18 cellular contexts compared by ENCODE assay signal in the genomic region with DNA sequence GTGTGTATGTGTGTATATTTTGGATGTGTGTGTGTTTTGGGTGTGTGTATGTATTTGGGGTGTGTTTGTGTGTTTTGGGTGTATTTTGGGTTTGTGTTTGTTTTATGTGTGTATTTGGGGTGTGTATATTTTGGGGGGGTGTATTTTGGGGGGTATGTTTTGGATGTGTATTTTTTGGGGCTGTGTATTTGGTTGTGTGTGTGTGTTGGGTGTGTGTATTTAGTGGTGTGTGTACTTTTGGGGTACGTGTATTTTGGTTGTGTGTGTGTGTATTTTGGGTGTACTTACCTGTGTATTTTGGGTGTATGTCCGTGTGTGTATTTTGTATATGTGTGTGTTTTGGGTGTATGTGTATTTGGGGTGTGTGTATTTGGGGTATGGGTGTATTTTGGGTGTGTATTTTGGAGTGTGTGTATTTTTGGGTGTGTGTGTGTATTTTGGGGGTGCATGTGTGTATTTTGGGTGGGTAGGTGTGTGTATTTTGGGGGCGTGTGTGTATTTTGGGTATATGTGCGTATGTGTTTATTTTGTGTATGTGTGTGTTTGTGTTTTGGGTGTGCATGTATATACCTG. TPM values are rescaled to one million over a fixed set of nuclear protein-coding genes. Genes with fewer than 3 reads are reported as not detected.
A peak's percentile ranks its signal among the peaks of the same experiment; 100 is the strongest.
DNase-seq lines count a peak whose midpoint lies in the region; ATAC-seq and TF ChIP-seq lines count a peak whose summit lies in the region.
"Had no signal": no experiment of that assay in that cellular context is flagged by ENCODE, and none has a peak within 500 bp of the region (broad histone marks: within the 10 kb centered on the region; RNA-seq: fewer than 3 reads in every experiment).

No MANE protein-coding gene starts in this region.

- no peaks in the 10 kb centered on the region; the same call in 1 of the 2 replicates for H4K20me1 ChIP-seq in IMR-90 (ENCODE audit: insufficient read depth, low read length)
- H4K20me1 ChIP-seq: BLaER1 had no signal

- TF ChIP-seq POLR2A in IMR-90 (IDR thresholded peaks at IDR 0.05; ENCODE audit: low read depth, low read length) (no peak), adrenal gland (IDR thresholded peaks at IDR 0.05) (no peak)

- H2BK20ac ChIP-seq in IMR-90 (ENCODE audit: low read depth, low read length): no peak overlapping the region

- no peaks in the 10 kb centered on the region for H3K9me3 Mint-ChIP-seq in activated CD4-positive, alpha-beta T cell treated with anti-CD3 and anti-CD28 coated beads, Interleukin-2, amount 10 ng/mL, durations not matched to agents 7 days and 5 days
- H3K9me3 Mint-ChIP-seq in stimulated activated memory B cell treated with anti-CD40 and anti-IgM and Interleukin-4, amounts not matched to agents 10 μg/mL and 1 μg/mL and 100 μg/mL, for 72 hours: no peaks in the 10 kb centered on the region
- no peaks in the 10 kb centered on the region for H3K9me3 Mint-ChIP-seq in activated CD8-positive, alpha-beta T cell treated with anti-CD3 and anti-CD28 coated beads for 36 hours
- H3K9me3 Mint-ChIP-seq: CD14-positive monocyte; CD4-positive, alpha-beta memory T cell had no signal

- CTCF ChIA-PET in activated CD4-positive, alpha-beta T cell treated with anti-CD3 and anti-CD28 coated beads, Interleukin-2, amount 10 ng/mL, durations not matched to agents 7 days and 5 days (lab: Charles Lee): no interaction called here
- CTCF ChIA-PET in IMR-90 (lab: Yijun Ruan, JAX): no interaction called here
- CTCF ChIA-PET in activated CD8-positive, alpha-beta T cell treated with anti-CD3 and anti-CD28 coated beads for 36 hours (lab: Charles Lee): no interaction called here

- no peak overlapping the region for H3K14ac ChIP-seq in IMR-90 (replicated peaks; ENCODE audit: low read depth, low read length)

- no peaks in the 10 kb centered on the region for H3K27me3 Mint-ChIP-seq in activated CD4-positive, alpha-beta T cell treated with anti-CD3 and anti-CD28 coated beads, Interleukin-2, amount 10 ng/mL, durations not matched to agents 7 days and 5 days
- no peaks in the 10 kb centered on the region for H3K27me3 Mint-ChIP-seq in T-helper 17 cell
- no peaks in the 10 kb centered on the region for H3K27me3 Mint-ChIP-seq in stimulated activated memory B cell treated with anti-CD40 and anti-IgM and Interleukin-4, amounts not matched to agents 10 μg/mL and 1 μg/mL and 100 μg/mL, for 72 hours
- H3K27me3 Mint-ChIP-seq in activated CD8-positive, alpha-beta T cell treated with anti-CD3 and anti-CD28 coated beads for 36 hours: no peaks in the 10 kb centered on the region
- H3K27me3 Mint-ChIP-seq: CD4-positive, alpha-beta memory T cell had no signal

- H2BK15ac ChIP-seq in IMR-90 (ENCODE audit: low read depth, low read length): no peak overlapping the region

- 89 to 100% methylated on average over 2 of the region's 4 CpGs for WGBS in IMR-90 (ENCODE audit: extremely low coverage in 2 of 2, insufficient read length in 1 of 2), 2 experiments
- WGBS in adrenal gland, 4 donors: 92 to 97% (median 95%) methylated on average over 4 of the region's 4 CpGs

- H3K4ac ChIP-seq in IMR-90 (ENCODE audit: low read depth, low read length): no peak overlapping the region

- H2AFZ ChIP-seq in IMR-90 (replicated peaks; ENCODE audit: low read length, poor library complexity): no peak overlapping the region

- H2AK5ac ChIP-seq in IMR-90 (ENCODE audit: low read depth, low read length): no peak overlapping the region

- H3K18ac ChIP-seq in IMR-90 (ENCODE audit: low read depth, low read length): no peak overlapping the region

- ATAC-seq in IMR-90 (ENCODE audit: low read depth) (no peak), T-helper 17 cell (no peak)
- ATAC-seq in stimulated activated memory B cell treated with anti-CD40 and anti-IgM and Interleukin-4, amounts not matched to agents 10 μg/mL and 1 μg/mL and 100 μg/mL, for 72 hours: no peak
- ATAC-seq in activated CD8-positive, alpha-beta T cell treated with anti-CD3 and anti-CD28 coated beads for 36 hours: no peak
- ATAC-seq: HCT116 had no signal

- H3K4me1 ChIP-seq in IMR-90 (ENCODE audit: control insufficient read depth, insufficient read depth, low read length): no peaks in the 10 kb centered on the region
- H3K4me1 ChIP-seq in adrenal gland (replicated peaks in 1 of 2): no peaks in the 10 kb centered on the region
- H3K4me1 ChIP-seq: BLaER1 had no signal

- no peak overlapping the region for H3K4me3 Mint-ChIP-seq in activated CD4-positive, alpha-beta T cell treated with anti-CD3 and anti-CD28 coated beads, Interleukin-2, amount 10 ng/mL, durations not matched to agents 7 days and 5 days
- H3K4me3 Mint-ChIP-seq in T-helper 17 cell: peak overlapping the region; percentile 39
- H3K4me3 Mint-ChIP-seq in stimulated activated memory B cell treated with anti-CD40 and anti-IgM and Interleukin-4, amounts not matched to agents 10 μg/mL and 1 μg/mL and 100 μg/mL, for 72 hours: no peak overlapping the region
- H3K4me3 Mint-ChIP-seq in activated CD8-positive, alpha-beta T cell treated with anti-CD3 and anti-CD28 coated beads for 36 hours: no peak overlapping the region
- H3K4me3 Mint-ChIP-seq: CD14-positive monocyte; CD4-positive, alpha-beta memory T cell had no signal

- DNase-seq in activated CD4-positive, alpha-beta T cell treated with anti-CD3 and anti-CD28 coated beads, Interleukin-2, amount 10 ng/mL, durations not matched to agents 7 days and 5 days: no peak
- no peak for DNase-seq in activated CD4-positive, alpha-beta T cell treated with anti-CD3 and anti-CD28 coated beads, Interleukin-2, amount 50 U/mL, for 4 hours
- no peak for DNase-seq in IMR-90
- no peak for DNase-seq in T-helper 17 cell
- DNase-seq in activated CD8-positive, alpha-beta T cell treated with anti-CD3 and anti-CD28 coated beads for 36 hours: no peak
- no peak for DNase-seq in activated CD8-positive, alpha-beta memory T cell treated with anti-CD3 and anti-CD28 coated beads for 24 hours
- DNase-seq in adrenal gland: no peak
- DNase-seq: 8988T; Calu3; CD4-positive, alpha-beta memory T cell; DMS79 treated with DMSO at 0.1 percent for 48 hours; GF-D8; GOT3; H7 had no signal

- dilution Hi-C loops in IMR-90 (cut with HindIII; ENCODE audit: low sequenced_read_pairs, unreplicated experiment): no loop called here

- peaks cover 32% of the 10 kb centered on the region for H3K36me3 ChIP-seq in IMR-90 (ENCODE audit: control insufficient read depth, insufficient read depth, low read length)
- peaks cover 0 to 46% of the 10 kb centered on the region in 2 donors for H3K36me3 ChIP-seq in adrenal gland (replicated peaks in 1 of 2)

- no peak overlapping the region for H4K8ac ChIP-seq in IMR-90 (ENCODE audit: low read depth in 2 of 2, low read length in 2 of 2)

- peak overlapping the region; percentile 15 for H3K27ac Mint-ChIP-seq in activated CD4-positive, alpha-beta T cell treated with anti-CD3 and anti-CD28 coated beads, Interleukin-2, amount 10 ng/mL, durations not matched to agents 7 days and 5 days
- H3K27ac Mint-ChIP-seq in T-helper 17 cell: no peak overlapping the region
- H3K27ac Mint-ChIP-seq in stimulated activated memory B cell treated with anti-CD40 and anti-IgM and Interleukin-4, amounts not matched to agents 10 μg/mL and 1 μg/mL and 100 μg/mL, for 72 hours: peak overlapping the region; percentile 1
- no peak overlapping the region for H3K27ac Mint-ChIP-seq in activated CD8-positive, alpha-beta T cell treated with anti-CD3 and anti-CD28 coated beads for 36 hours
- H3K27ac Mint-ChIP-seq: CD4-positive, alpha-beta memory T cell had no signal

- no peak overlapping the region for H3K56ac ChIP-seq in IMR-90 (ENCODE audit: extremely low read depth, insufficient read depth, low read length)

- intact Hi-C loops in IMR-90 (cut with micrococcal nuclease) (no loop called here), adrenal gland (cut with DNase I) (no loop called here)
- intact Hi-C loops in activated CD8-positive, alpha-beta T cell treated with anti-CD3 and anti-CD28 coated beads for 36 hours (cut with micrococcal nuclease): no loop called here

- no peak overlapping the region for H3K23ac ChIP-seq in IMR-90 (ENCODE audit: low read depth, low read length)

- peaks cover 6% of the 10 kb centered on the region for H3K4me1 Mint-ChIP-seq in activated CD4-positive, alpha-beta T cell treated with anti-CD3 and anti-CD28 coated beads, Interleukin-2, amount 10 ng/mL, durations not matched to agents 7 days and 5 days
- H3K4me1 Mint-ChIP-seq in T-helper 17 cell: peaks cover 9% of the 10 kb centered on the region
- H3K4me1 Mint-ChIP-seq in stimulated activated memory B cell treated with anti-CD40 and anti-IgM and Interleukin-4, amounts not matched to agents 10 μg/mL and 1 μg/mL and 100 μg/mL, for 72 hours: peaks cover 24% of the 10 kb centered on the region
- H3K4me1 Mint-ChIP-seq in activated CD8-positive, alpha-beta T cell treated with anti-CD3 and anti-CD28 coated beads for 36 hours (ENCODE audit: low read depth): no peaks in the 10 kb centered on the region
- H3K4me1 Mint-ChIP-seq: CD14-positive monocyte had no signal

- no peak overlapping the region for H4K5ac ChIP-seq in IMR-90 (ENCODE audit: low read depth, low read length)

- peaks cover 43% of the 10 kb centered on the region for H3K36me3 Mint-ChIP-seq in activated CD4-positive, alpha-beta T cell treated with anti-CD3 and anti-CD28 coated beads, Interleukin-2, amount 10 ng/mL, durations not matched to agents 7 days and 5 days (ENCODE audit: low read depth)
- peaks cover 24% of the 10 kb centered on the region for H3K36me3 Mint-ChIP-seq in T-helper 17 cell (ENCODE audit: low read depth)
- H3K36me3 Mint-ChIP-seq in stimulated activated memory B cell treated with anti-CD40 and anti-IgM and Interleukin-4, amounts not matched to agents 10 μg/mL and 1 μg/mL and 100 μg/mL, for 72 hours: peaks cover 56% of the 10 kb centered on the region
- H3K36me3 Mint-ChIP-seq in activated CD8-positive, alpha-beta T cell treated with anti-CD3 and anti-CD28 coated beads for 36 hours (ENCODE audit: low read depth): peaks cover 44% of the 10 kb centered on the region

- no peak overlapping the region for H3K27ac ChIP-seq in IMR-90 (ENCODE audit: insufficient read depth, low read length)
- H3K27ac ChIP-seq in adrenal gland: no peak overlapping the region
- H3K27ac ChIP-seq: BLaER1 had no signal

- H3K79me1 ChIP-seq in IMR-90 (ENCODE audit: low read depth in 1 of 2, low read length in 2 of 2): peaks cover 2 to 7% of the 10 kb centered on the region in 2 experiments; a peak in 2 of 4 replicates

- H2AK9ac ChIP-seq in IMR-90 (replicated peaks; ENCODE audit: low read depth, low read length, poor library complexity): no peak overlapping the region

- no peak for TF ChIP-seq RAD21 in IMR-90 (IDR thresholded peaks at IDR 0.05; ENCODE audit: low read length)

- TF ChIP-seq CTCF in IMR-90 (conservative IDR thresholded peaks at IDR 0.05; ENCODE audit: low read depth, low read length) (no peak), adrenal gland (IDR thresholded peaks at IDR 0.05) (no peak)
- no peak for TF ChIP-seq CTCF in activated CD8-positive, alpha-beta T cell treated with anti-CD3 and anti-CD28 coated beads for 36 hours (IDR thresholded peaks at IDR 0.05)

- H3K27me3 ChIP-seq in IMR-90 (ENCODE audit: control insufficient read depth, insufficient read depth, low read length): no peaks in the 10 kb centered on the region
- no peaks in the 10 kb centered on the region for H3K27me3 ChIP-seq in adrenal gland
- H3K27me3 ChIP-seq: BLaER1 had no signal

- POLR2A ChIA-PET in activated CD4-positive, alpha-beta T cell treated with anti-CD3 and anti-CD28 coated beads, Interleukin-2, amount 10 ng/mL, durations not matched to agents 7 days and 5 days (lab: Charles Lee): no interaction called here
- POLR2A ChIA-PET in IMR-90 (lab: Charles Lee; ENCODE audit: unreplicated experiment): interaction anchor here (0.7 kb wide), 1 partner anchor 1114 kb away, joined by 5 read pairs; no protein-coding TSS in a partner anchor
- POLR2A ChIA-PET in activated CD8-positive, alpha-beta T cell treated with anti-CD3 and anti-CD28 coated beads for 36 hours (lab: Charles Lee): no interaction called here

- no peaks in the 10 kb centered on the region for H3K9me3 ChIP-seq in IMR-90 (ENCODE audit: control insufficient read depth, insufficient read depth, low read length)
- H3K9me3 ChIP-seq in T-helper 17 cell (ENCODE audit: control insufficient read depth, low read length, poor library complexity, severe bottlenecking): no peaks in the 10 kb centered on the region
- H3K9me3 ChIP-seq in adrenal gland (replicated peaks in 1 of 3): no peaks in the 10 kb centered on the region
- H3K9me3 ChIP-seq: BLaER1 had no signal

- H4K91ac ChIP-seq in IMR-90 (ENCODE audit: insufficient read depth, low read depth, low read length): no peak overlapping the region

- H2BK120ac ChIP-seq in IMR-90 (ENCODE audit: low read depth, low read length): no peak overlapping the region

- peak overlapping the region; percentile 66 for H2BK5ac ChIP-seq in IMR-90 (ENCODE audit: low read depth, low read length, poor library complexity, severe bottlenecking)

- H3K9me1 ChIP-seq in IMR-90 (ENCODE audit: insufficient read depth, low read length): no peaks in the 10 kb centered on the region

- H3K4me3 ChIP-seq in IMR-90 (ENCODE audit: insufficient read depth, low read depth, low read length) (no peak overlapping the region), adrenal gland (no peak overlapping the region)
- H3K4me3 ChIP-seq: BLaER1 had no signal

- in situ Hi-C loops in IMR-90 (cut with MboI; ENCODE audit: low sequenced_read_pairs): no loop called here

- H3K9ac ChIP-seq in IMR-90 (ENCODE audit: low read depth, low read length): no peak overlapping the region
- H3K9ac ChIP-seq: BLaER1 had no signal

- H3K4me2 ChIP-seq in IMR-90 (ENCODE audit: low read depth, low read length): no peak overlapping the region
- H3K4me2 ChIP-seq: BLaER1 had no signal

- no TSS peak for BruUV-seq in IMR-90 (replicated peaks; lab: Mats Ljungman, UMichigan)

RNA-seq across cellular contexts. Expression of a gene that starts 16.7 kb away (rescaled TPM):
- 1 to 10 TPM; 4.0 to 4.7 TPM for total RNA-seq in activated CD4-positive, alpha-beta T cell treated with anti-CD3 and anti-CD28 coated beads, Interleukin-2, amount 10 ng/mL, durations not matched to agents 7 days and 5 days
- total RNA-seq in IMR-90 (2012; rRNA removed): 12.2 and 13.6 TPM in 2 replicates
- 8.2 and 8.4 TPM in 2 replicates for polyA plus RNA-seq in IMR-90 (2012; rRNA removed)
- 8.5 and 19.0 TPM in 2 replicates for polyA plus RNA-seq in IMR-90 (2012; cell fraction: cytosol; rRNA removed)
- polyA plus RNA-seq in IMR-90 (2012; cell fraction: nucleus; rRNA removed; ENCODE audit: low replicate concordance): 4.6 and 8.9 TPM in 2 replicates
- total RNA-seq in T-helper 17 cell: 1 to 10 TPM; 5.1 to 6.0 TPM
- 1 to 10 TPM; 2.0 to 2.3 TPM for total RNA-seq in activated CD8-positive, alpha-beta T cell treated with anti-CD3 and anti-CD28 coated beads for 36 hours
- total RNA-seq in adrenal gland: 10 to 100 TPM in 3 of 8 donors, 1 to 10 TPM in 5; 5.8 to 17.9 (median 9.1) TPM
- 1 to 10 TPM; 4.8 to 6.4 (median 6.0) TPM for polyA plus RNA-seq in adrenal gland

RNA-seq across cellular contexts. Expression of a gene that starts 20.6 kb away (rescaled TPM):
- 10 to 100 TPM; 46.7 to 47.8 TPM for total RNA-seq in activated CD4-positive, alpha-beta T cell treated with anti-CD3 and anti-CD28 coated beads, Interleukin-2, amount 10 ng/mL, durations not matched to agents 7 days and 5 days
- total RNA-seq in IMR-90 (2012; rRNA removed) (53.0 and 80.3 TPM in 2 replicates), T-helper 17 cell (10 to 100 TPM; 14.6 to 17.1 TPM), adrenal gland (10 to 100 TPM; 10.6 to 27.8 (median 20.5) TPM)
- polyA plus RNA-seq in IMR-90 (2012; rRNA removed) (19.9 and 22.2 TPM in 2 replicates), adrenal gland (10 to 100 TPM in 1 of 3 donors, 1 to 10 TPM in 2; 4.2 to 35.6 (median 4.6) TPM)
- 4.8 and 14.2 TPM in 2 replicates for polyA plus RNA-seq in IMR-90 (2012; cell fraction: cytosol; rRNA removed)
- polyA plus RNA-seq in IMR-90 (2012; cell fraction: nucleus; rRNA removed; ENCODE audit: low replicate concordance): 4.2 and 17.1 TPM in 2 replicates
- total RNA-seq in activated CD8-positive, alpha-beta T cell treated with anti-CD3 and anti-CD28 coated beads for 36 hours: 10 to 100 TPM; 78.6 to 80.0 TPM

RNA-seq across cellular contexts. Expression of a gene that starts 20.7 kb away (rescaled TPM):
- total RNA-seq in activated CD4-positive, alpha-beta T cell treated with anti-CD3 and anti-CD28 coated beads, Interleukin-2, amount 10 ng/mL, durations not matched to agents 7 days and 5 days: 10 to 100 TPM; 64.4 to 66.2 TPM
- total RNA-seq in IMR-90 (2012; rRNA removed) (33.9 and 40.5 TPM in 2 replicates), T-helper 17 cell (10 to 100 TPM; 43.0 to 45.6 TPM), adrenal gland (100 to 1,000 TPM in 4 of 8 donors, 10 to 100 TPM in 4; 50.0 to 171 (median 93.3) TPM)
- polyA plus RNA-seq in IMR-90 (2012; rRNA removed) (39.3 and 45.9 TPM in 2 replicates), adrenal gland (10 to 100 TPM; 36.2 to 54.0 (median 37.3) TPM)
- polyA plus RNA-seq in IMR-90 (2012; cell fraction: cytosol; rRNA removed): 36.5 and 41.9 TPM in 2 replicates
- polyA plus RNA-seq in IMR-90 (2012; cell fraction: nucleus; rRNA removed; ENCODE audit: low replicate concordance): 37.3 and 78.2 TPM in 2 replicates
- total RNA-seq in activated CD8-positive, alpha-beta T cell treated with anti-CD3 and anti-CD28 coated beads for 36 hours: 10 to 100 TPM; 54.5 to 61.8 TPM

RNA-seq across cellular contexts. Expression of a gene that starts 52.3 kb away (rescaled TPM):
- 10 to 100 TPM; 35.9 to 38.3 TPM for total RNA-seq in activated CD4-positive, alpha-beta T cell treated with anti-CD3 and anti-CD28 coated beads, Interleukin-2, amount 10 ng/mL, durations not matched to agents 7 days and 5 days
- total RNA-seq in IMR-90 (2012; rRNA removed) (13.3 and 14.4 TPM in 2 replicates), T-helper 17 cell (10 to 100 TPM; 22.7 to 26.0 TPM), adrenal gland (10 to 100 TPM in 7 of 8 donors, 1 to 10 TPM in 1; 9.8 to 34.7 (median 15.7) TPM)
- polyA plus RNA-seq in IMR-90 (2012; rRNA removed) (15.0 and 18.7 TPM in 2 replicates), adrenal gland (10 to 100 TPM; 18.3 to 25.2 (median 18.3) TPM)
- 4.8 and 8.4 TPM in 2 replicates for polyA plus RNA-seq in IMR-90 (2012; cell fraction: cytosol; rRNA removed)
- polyA plus RNA-seq in IMR-90 (2012; cell fraction: nucleus; rRNA removed; ENCODE audit: low replicate concordance): 53.0 and 64.1 TPM in 2 replicates
- total RNA-seq in activated CD8-positive, alpha-beta T cell treated with anti-CD3 and anti-CD28 coated beads for 36 hours: 10 to 100 TPM; 51.7 to 55.4 TPM

RNA-seq across cellular contexts. Expression of a gene that starts 57.9 kb away (rescaled TPM):
- 10 to 100 TPM; 43.2 to 46.4 TPM for total RNA-seq in activated CD4-positive, alpha-beta T cell treated with anti-CD3 and anti-CD28 coated beads, Interleukin-2, amount 10 ng/mL, durations not matched to agents 7 days and 5 days
- total RNA-seq in IMR-90 (2012; rRNA removed) (27.2 and 41.0 TPM in 2 replicates), T-helper 17 cell (10 to 100 TPM; 34.9 to 38.3 TPM), adrenal gland (10 to 100 TPM; 10.7 to 46.1 (median 21.3) TPM)
- polyA plus RNA-seq in IMR-90 (2012; rRNA removed) (14.7 and 18.5 TPM in 2 replicates), adrenal gland (10 to 100 TPM in 1 of 3 donors, 1 to 10 TPM in 2; 5.2 to 20.1 (median 5.7) TPM)
- 3.8 and 5.3 TPM in 2 replicates for polyA plus RNA-seq in IMR-90 (2012; cell fraction: cytosol; rRNA removed)
- polyA plus RNA-seq in IMR-90 (2012; cell fraction: nucleus; rRNA removed; ENCODE audit: low replicate concordance): 23.9 and 45.1 TPM in 2 replicates
- total RNA-seq in activated CD8-positive, alpha-beta T cell treated with anti-CD3 and anti-CD28 coated beads for 36 hours: 10 to 100 TPM; 54.6 to 60.3 TPM

Comparison
In these comparisons a context has a peak if more than half of its experiments do, and no peak if none do; other contexts are left out.
1. H3K27ac Mint-ChIP-seq: peak in activated CD4-positive, alpha-beta T cell treated with anti-CD3 and anti-CD28 coated beads, Interleukin-2, amount 10 ng/mL, durations not matched to agents 7 days and 5 days (single experiment) and stimulated activated memory B cell treated with anti-CD40 and anti-IgM and Interleukin-4, amounts not matched to agents 10 μg/mL and 1 μg/mL and 100 μg/mL, for 72 hours (single experiment); none in T-helper 17 cell (single experiment) and activated CD8-positive, alpha-beta T cell treated with anti-CD3 and anti-CD28 coated beads for 36 hours (single experiment).